In genomic region chr12:3398196-3398789, GRCh38 we compare ENCODE assay signal across 21 cellular contexts.
DNase-seq lines count a peak whose midpoint lies in the region; ATAC-seq and TF ChIP-seq lines count a peak whose summit lies in the region.
"Had no signal": no experiment of that assay in that cellular context is flagged by ENCODE, and none has a peak within 500 bp of the region (broad histone marks: within the 10 kb centered on the region; RNA-seq: fewer than 3 reads in every experiment).

No MANE protein-coding gene starts in this region.

- TF ChIP-seq CTCF in epithelial cell of proximal tubule (conservative IDR thresholded peaks at IDR 0.05; ENCODE audit: low read depth, low read length) (no peak), nephron progenitor cell (IDR thresholded peaks at IDR 0.05) (no peak), lower leg skin (IDR thresholded peaks at IDR 0.05) (no peak)

- peaks cover 15% of the 10 kb centered on the region for H3K27me3 Mint-ChIP-seq in nephron progenitor cell (ENCODE audit: low read depth, poor library complexity)

- no peaks in the 10 kb centered on the region for H3K4me1 Mint-ChIP-seq in nephron progenitor cell

- peak overlapping the region; percentile 51; the same call in 1 of the 2 replicates for H3K9ac ChIP-seq in ES-I3 (ENCODE audit: low read depth, low read length)
- H3K9ac ChIP-seq in HUES6 (ENCODE audit: low read length): peak overlapping the region; percentile 57

- no peak for ATAC-seq in GM19035 (IDR thresholded peaks at IDR 0.05; ENCODE audit: unreplicated experiment)
- ATAC-seq in GM21526 (IDR thresholded peaks at IDR 0.05; ENCODE audit: low FRiP score, unreplicated experiment): no peak
- ATAC-seq: gastroesophageal sphincter had no signal

- peaks cover 9% of the 10 kb centered on the region for H3K36me3 Mint-ChIP-seq in nephron progenitor cell (ENCODE audit: low read depth)

- H3K4me3 ChIP-seq in HUES6 (ENCODE audit: low read depth, low read length) (peak overlapping the region; percentile 58), epithelial cell of proximal tubule (ENCODE audit: low read depth, low read length) (no peak overlapping the region), lower leg skin (ENCODE audit: low read depth, poor library complexity, severe bottlenecking) (no peak overlapping the region)
- no peak overlapping the region for H3K4me3 ChIP-seq in effector memory CD4-positive, alpha-beta T cell (ENCODE audit: insufficient read depth, low read depth, low read length, poor library complexity, severe bottlenecking)
- H3K4me3 ChIP-seq: ascending aorta, colonic mucosa, gastroesophageal sphincter, HAP-1, ovary, suprapubic skin had no signal

- WGBS in lower leg skin, 2 donors: 73 to 76% methylated on average over 6 of the region's 6 CpGs

- peak overlapping the region; percentile 30 for H3K4me3 Mint-ChIP-seq in nephron progenitor cell

- 0 out of 2 replicates have a peak, but pooled peaks cover 3% of the 10 kb centered on the region for H3K27me3 ChIP-seq in HUES6 (ENCODE audit: control insufficient read depth, insufficient read depth, low read length)
- H3K27me3 ChIP-seq in effector memory CD4-positive, alpha-beta T cell (replicated peaks; ENCODE audit: control insufficient read depth, insufficient read depth, low read length, poor library complexity, severe bottlenecking): peaks cover 4% of the 10 kb centered on the region
- H3K27me3 ChIP-seq: ascending aorta, colonic mucosa, ovary had no signal

- no peak for TF ChIP-seq POLR2A in lower leg skin (IDR thresholded peaks at IDR 0.05)

- H3K27ac ChIP-seq in HUES6 (ENCODE audit: low read depth, low read length): no peak overlapping the region
- no peak overlapping the region for H3K27ac ChIP-seq in effector memory CD4-positive, alpha-beta T cell (ENCODE audit: insufficient read depth, low read length, poor library complexity, severe bottlenecking)
- H3K27ac ChIP-seq: ascending aorta, colonic mucosa, gastroesophageal sphincter, ovary, suprapubic skin had no signal

- H3K4me1 ChIP-seq in ES-I3 (ENCODE audit: insufficient read depth, low read length) (0 out of 2 replicates have a peak, but pooled peaks cover 3% of the 10 kb centered on the region), HUES6 (ENCODE audit: control insufficient read depth, insufficient read depth, low read length) (peaks cover 4% of the 10 kb centered on the region; the same call in 1 of the 2 replicates)
- H3K4me1 ChIP-seq in effector memory CD4-positive, alpha-beta T cell (ENCODE audit: control insufficient read depth, insufficient read depth, low read length, poor library complexity, severe bottlenecking): no peaks in the 10 kb centered on the region
- H3K4me1 ChIP-seq: ascending aorta, colonic mucosa, gastroesophageal sphincter, HAP-1, suprapubic skin had no signal

- H3K36me3 ChIP-seq in ES-I3 (ENCODE audit: insufficient read depth, low read length) (no peaks in the 10 kb centered on the region), HUES6 (ENCODE audit: control insufficient read depth, insufficient read depth, low read length) (no peaks in the 10 kb centered on the region)
- H3K36me3 ChIP-seq in effector memory CD4-positive, alpha-beta T cell (ENCODE audit: control insufficient read depth, insufficient read depth, low read length): no peaks in the 10 kb centered on the region
- H3K36me3 ChIP-seq: ascending aorta, colonic mucosa, gastroesophageal sphincter, HAP-1, ovary, suprapubic skin had no signal

- no peak overlapping the region for H3K27ac Mint-ChIP-seq in nephron progenitor cell

- H3K9me3 ChIP-seq in ES-I3 (ENCODE audit: control insufficient read depth, insufficient read depth, low read length): no peaks in the 10 kb centered on the region
- peaks cover 18% of the 10 kb centered on the region for H3K9me3 ChIP-seq in HUES6 (ENCODE audit: control insufficient read depth, insufficient read depth, low read depth, low read length)
- no peaks in the 10 kb centered on the region for H3K9me3 ChIP-seq in effector memory CD4-positive, alpha-beta T cell (ENCODE audit: control insufficient read depth, low read length)
- H3K9me3 ChIP-seq: ascending aorta, colonic mucosa, gastroesophageal sphincter, HAP-1, ovary, suprapubic skin had no signal

- intact Hi-C loops in lower leg skin (cut with DNase I; ENCODE audit: low total_unique reads): no loop called here

- DNase-seq in epithelial cell of proximal tubule (ENCODE audit: low read depth) (peak; percentile 68), nephron progenitor cell (no peak), lower leg skin (ENCODE audit: low spot score in 2 of 2) (no peak)
- no peak for DNase-seq in effector memory CD4-positive, alpha-beta T cell
- DNase-seq: activated CD4-positive, alpha-beta T cell treated with anti-CD3 and anti-CD28 coated beads for 4 hours; activated naive CD4-positive, alpha-beta T cell treated with Interleukin-2 at 50 U/mL for 16 hours; colonic mucosa; GDM1; kidney; NCI-H1092; ovary; stimulated activated CD4-positive, alpha-beta T cell treated with anti-CD3 and anti-CD28 coated beads, Interleukin-4, amount 100 ng/mL, for 1 hour; T1000 had no signal

- peaks cover 59% of the 10 kb centered on the region for H3K9me3 Mint-ChIP-seq in nephron progenitor cell
